Comparison of ENCODE assay signal across 1 cellular context in the genomic region with DNA sequence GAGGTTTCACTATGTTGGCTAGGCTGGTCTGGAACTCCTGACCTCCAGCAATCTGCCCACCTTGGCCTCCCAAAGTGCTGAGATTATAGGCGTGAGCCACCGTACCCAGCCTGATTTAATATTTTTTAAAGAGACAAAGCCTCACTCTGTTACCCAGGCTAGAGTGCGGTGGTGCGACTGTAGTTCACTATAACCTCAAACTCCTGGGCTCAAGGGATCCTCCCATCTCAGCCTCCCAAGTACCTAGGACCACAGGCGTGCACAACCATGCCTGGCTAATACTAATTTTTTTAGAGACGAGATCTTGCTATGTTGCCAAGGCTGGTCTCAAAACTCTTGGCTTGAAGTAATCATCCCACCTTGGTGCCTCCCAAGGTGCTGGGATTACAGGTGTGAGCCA.
TF ChIP-seq lines count a peak whose summit lies in the region.

No MANE protein-coding gene starts in this region.

TF ChIP-seq in IMR-90, 13 proteins besides CTCF, POLR2A, EP300 and RAD21:
- no peak for TF ChIP-seq USF2 (IDR thresholded peaks at IDR 0.05; ENCODE audit: low read depth, low read length)
- TF ChIP-seq FOS (IDR thresholded peaks at IDR 0.05; ENCODE audit: low read depth, low read length) = no peak
- TF ChIP-seq CHD1 (IDR thresholded peaks at IDR 0.05; ENCODE audit: low read depth, low read length) = no peak
- TF ChIP-seq BHLHE40 (IDR thresholded peaks at IDR 0.05; ENCODE audit: low read depth, low read length) = no peak
- no peak for TF ChIP-seq SMC3 (IDR thresholded peaks at IDR 0.05; ENCODE audit: low read depth, low read length)
TF ChIP-seq in IMR-90: peak in this region for 0.
